In genomic region chr16:84303023-84303422, GRCh38 we compare ENCODE assay signal across 18 cellular contexts. TPM values are rescaled to one million over a fixed set of nuclear protein-coding genes. Genes with fewer than 3 reads are reported as not detected.
DNase-seq lines count a peak whose midpoint lies in the region; ATAC-seq and TF ChIP-seq lines count a peak whose summit lies in the region.
"Had no signal": no experiment of that assay in that cellular context is flagged by ENCODE, and none has a peak within 500 bp of the region (broad histone marks: within the 10 kb centered on the region; RNA-seq: fewer than 3 reads in every experiment).

No MANE protein-coding gene starts in this region.

- no peak for ATAC-seq in GM21576 (IDR thresholded peaks at IDR 0.05; ENCODE audit: unreplicated experiment)
- ATAC-seq: activated naive CD8-positive, alpha-beta T cell treated with anti-CD3 and anti-CD28 coated beads, Interleukin-2, amount 50 U/mL, for 24 hours; left colon had no signal

- no peaks in the 10 kb centered on the region for H3K9me3 ChIP-seq in esophagus squamous epithelium
- H3K9me3 ChIP-seq in tibial nerve = no peaks in the 10 kb centered on the region
- H3K9me3 ChIP-seq in mammary epithelial cell (replicated peaks; ENCODE audit: insufficient read depth, low read length) = no peaks in the 10 kb centered on the region
- H3K9me3 ChIP-seq: SJCRH30 had no signal

- TF ChIP-seq EP300 in tibial nerve (IDR thresholded peaks at IDR 0.05) = peak; percentile 63 to 76

- H3K27ac ChIP-seq in esophagus squamous epithelium (peak overlapping the region; percentile 61 to 86 (median 83)), tibial nerve (peak overlapping the region; percentile 37 to 82 (median 60)), mammary epithelial cell (ENCODE audit: insufficient read depth, low read depth, low read length) (no peak overlapping the region)
- H3K27ac ChIP-seq: SJCRH30, WERI-Rb-1 had no signal

- CTCF ChIA-PET in mammary epithelial cell (lab: Charles Lee; ENCODE audit: low non-redundant PET) = no interaction called here

- H3K36me3 ChIP-seq in esophagus squamous epithelium (no peaks in the 10 kb centered on the region), tibial nerve (no peaks in the 10 kb centered on the region), mammary epithelial cell (ENCODE audit: insufficient read depth, low read length) (no peaks in the 10 kb centered on the region)
- H3K36me3 ChIP-seq: SJCRH30, WERI-Rb-1 had no signal

- H3K4me2 ChIP-seq in mammary epithelial cell (ENCODE audit: insufficient read depth, low read depth, low read length) = no peak overlapping the region

- TF ChIP-seq CTCF in esophagus squamous epithelium (IDR thresholded peaks at IDR 0.05) (no peak), tibial nerve (IDR thresholded peaks at IDR 0.05) (no peak), mammary epithelial cell (conservative IDR thresholded peaks at IDR 0.05 in 1 of 2, IDR thresholded peaks at IDR 0.05 in 1 of 2; ENCODE audit: extremely low read depth in 1 of 2, insufficient read depth in 1 of 2, low read depth in 1 of 2, low read length in 2 of 2) (no peak)

- in situ Hi-C loops in mammary epithelial cell (cut with MboI; ENCODE audit: low sequenced_read_pairs in 2 of 2) = loop anchor here in 1 of 2 donors (5.0 kb wide), 1 partner anchor 49 kb away; no protein-coding TSS in a partner anchor

- H4K20me1 ChIP-seq in mammary epithelial cell (ENCODE audit: insufficient read depth, low read length) = no peaks in the 10 kb centered on the region

- intact Hi-C loops in esophagus squamous epithelium (cut with DNase I) (no loop called here), mammary epithelial cell (cut with micrococcal nuclease) (no loop called here)

- H2AFZ ChIP-seq in mammary epithelial cell (ENCODE audit: low read depth, low read length) = no peak overlapping the region

- dilution Hi-C loops in mammary epithelial cell (cut with HindIII; ENCODE audit: low sequenced_read_pairs) = no loop called here

- H3K79me2 ChIP-seq in mammary epithelial cell (ENCODE audit: insufficient read depth, low read length) = no peaks in the 10 kb centered on the region

- 29 to 69% methylated on average over 6 of the region's 8 CpGs for WGBS in esophagus squamous epithelium, 2 donors
- WGBS in tibial nerve, 2 donors = 17 to 20% methylated on average over 8 of the region's 8 CpGs
- WGBS in mammary epithelial cell (ENCODE audit: low coverage, missing lambda C conversion rate) = 24% methylated on average over 7 of the region's 8 CpGs

- H3K27me3 ChIP-seq in esophagus squamous epithelium = peaks cover 0 to 11% (median 0%) of the 10 kb centered on the region in 4 donors
- no peaks in the 10 kb centered on the region for H3K27me3 ChIP-seq in tibial nerve
- H3K27me3 ChIP-seq in mammary epithelial cell (ENCODE audit: insufficient read depth, low read length) = peaks cover 5% of the 10 kb centered on the region
- H3K27me3 ChIP-seq: dorsolateral prefrontal cortex, SJCRH30 had no signal

- no peak for TF ChIP-seq POLR2A in esophagus squamous epithelium (IDR thresholded peaks at IDR 0.05)
- no peak for TF ChIP-seq POLR2A in tibial nerve (IDR thresholded peaks at IDR 0.05)

- DNase-seq in H4 (ENCODE audit: low spot score) (peak; percentile 55), esophagus squamous epithelium (lab: John Stamatoyannopoulos, UW) (no peak), mucosa of gallbladder (ENCODE audit: low spot score) (peak; percentile 62), tibial nerve (ENCODE audit: low spot score in 2 of 2) (no peak), mammary epithelial cell (no peak)
- DNase-seq in activated T-cell treated with anti-CD3 and anti-CD28 coated beads, Interleukin-2, amount 50 U/mL, for 1 hour = no peak
- no peak for DNase-seq in stimulated activated naive CD4-positive, alpha-beta T cell (lab: John Stamatoyannopoulos, UW)
- DNase-seq: activated CD8-positive, alpha-beta memory T cell treated with anti-CD3 and anti-CD28 coated beads, Interleukin-2, amount 50 U/mL, for 48 hours; activated naive CD8-positive, alpha-beta T cell treated with anti-CD3 and anti-CD28 coated beads, Interleukin-2, amount 50 U/mL, for 24 hours; COR-L47; dorsolateral prefrontal cortex; KG1; NCI-H1694; SJCRH30; stimulated activated CD4-positive, alpha-beta T cell treated with anti-CD3 and anti-CD28 coated beads, Interleukin-4, amount 100 ng/mL, for 24 hours; WERI-Rb-1 had no signal

- no peak overlapping the region for H3K9ac ChIP-seq in mammary epithelial cell (ENCODE audit: insufficient read depth, low read length)

- BruUV-seq in mammary epithelial cell (replicated peaks; lab: Mats Ljungman, UMichigan) = no TSS peak

- peaks cover 0 to 46% (median 3%) of the 10 kb centered on the region in 3 donors for H3K4me1 ChIP-seq in esophagus squamous epithelium
- peaks cover 0 to 41% (median 4%) of the 10 kb centered on the region in 4 donors for H3K4me1 ChIP-seq in tibial nerve
- H3K4me1 ChIP-seq in mammary epithelial cell (ENCODE audit: insufficient read depth, low read length) = no peaks in the 10 kb centered on the region
- H3K4me1 ChIP-seq: SJCRH30 had no signal

- peak overlapping the region in 1 of 4 donors; percentile 10 for H3K4me3 ChIP-seq in esophagus squamous epithelium
- peak overlapping the region in 1 of 4 donors; percentile 1 for H3K4me3 ChIP-seq in tibial nerve
- H3K4me3 ChIP-seq in mammary epithelial cell (replicated peaks in 1 of 3; ENCODE audit: insufficient read depth in 1 of 3, low read depth in 2 of 3, low read length in 3 of 3) = no peak overlapping the region
- H3K4me3 ChIP-seq: dorsolateral prefrontal cortex, SJCRH30 had no signal

RNA-seq across cellular contexts. Expression of gene WFDC1, which starts 8.3 kb away (rescaled TPM):
- not detected in 2 replicates for total RNA-seq in H4 (2014; rRNA removed; shearing (Covaris generic))
- total RNA-seq in esophagus squamous epithelium (1 to 10 TPM; 2.3 to 7.6 (median 5.0) TPM), mucosa of gallbladder (92.6 TPM), tibial nerve (1 to 10 TPM; 3.5 to 4.6 (median 4.2) TPM), mammary epithelial cell (not detected)
- polyA plus RNA-seq in mammary epithelial cell = not detected
- polyA minus RNA-seq in mammary epithelial cell = not detected

Comparison
In these comparisons a context has a peak if more than half of its experiments do, and no peak if none do; other contexts are left out.
1. DNase-seq: peak in H4 (single experiment) and mucosa of gallbladder (single experiment); none in esophagus squamous epithelium (single experiment), tibial nerve (0 of 2), mammary epithelial cell (single experiment), activated T-cell treated with anti-CD3 and anti-CD28 coated beads, Interleukin-2, amount 50 U/mL, for 1 hour (single experiment) and stimulated activated naive CD4-positive, alpha-beta T cell (0 of 6).
2. RNA of gene WFDC1, which starts 8.3 kb away (total RNA-seq): 92.6 TPM in mucosa of gallbladder (single experiment); 2.3 to 7.6 TPM in esophagus squamous epithelium, 3.5 to 4.6 TPM in tibial nerve, not detected in H4 and not detected in mammary epithelial cell; every median in the first group is over 10 times any median in the second.